ENCODE assay signal across 1 cellular context in the genomic region with DNA sequence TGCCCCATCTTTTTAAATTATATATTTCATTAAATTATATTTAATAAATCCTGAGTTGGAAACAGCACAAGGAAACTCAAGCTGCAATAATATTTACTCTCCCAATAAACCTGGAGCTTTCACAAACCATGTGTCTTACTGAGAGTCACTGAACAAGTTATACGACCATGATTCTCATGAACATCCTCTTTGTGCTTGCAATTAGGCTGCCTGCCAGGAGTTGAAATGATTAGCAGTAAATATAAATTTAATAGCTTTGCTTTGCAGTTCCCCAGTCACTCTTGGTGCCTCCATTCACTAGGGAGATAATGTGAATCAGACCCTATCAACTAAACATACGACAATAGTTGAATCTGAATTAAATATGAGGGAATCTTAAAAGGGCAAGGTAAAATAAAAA.
TF ChIP-seq lines count a peak whose summit lies in the region.

No MANE protein-coding gene starts in this region.

TF ChIP-seq in GM23338, 12 proteins besides CTCF, POLR2A, EP300 and RAD21 (continued from another document):
- no peak for TF ChIP-seq ZNF462 (CRISPR knock-in tag; IDR thresholded peaks at IDR 0.05)
- TF ChIP-seq EZH2 (IDR thresholded peaks at IDR 0.05; ENCODE audit: low read depth, unreplicated experiment), result no peak
- no peak for TF ChIP-seq POLR2AphosphoS5 (IDR thresholded peaks at IDR 0.05; ENCODE audit: low read depth)
- no peak for TF ChIP-seq EZH2phosphoT487 (IDR thresholded peaks at IDR 0.05; ENCODE audit: unreplicated experiment)
